ENCODE assay signal across 9 cellular contexts in the genomic region with DNA sequence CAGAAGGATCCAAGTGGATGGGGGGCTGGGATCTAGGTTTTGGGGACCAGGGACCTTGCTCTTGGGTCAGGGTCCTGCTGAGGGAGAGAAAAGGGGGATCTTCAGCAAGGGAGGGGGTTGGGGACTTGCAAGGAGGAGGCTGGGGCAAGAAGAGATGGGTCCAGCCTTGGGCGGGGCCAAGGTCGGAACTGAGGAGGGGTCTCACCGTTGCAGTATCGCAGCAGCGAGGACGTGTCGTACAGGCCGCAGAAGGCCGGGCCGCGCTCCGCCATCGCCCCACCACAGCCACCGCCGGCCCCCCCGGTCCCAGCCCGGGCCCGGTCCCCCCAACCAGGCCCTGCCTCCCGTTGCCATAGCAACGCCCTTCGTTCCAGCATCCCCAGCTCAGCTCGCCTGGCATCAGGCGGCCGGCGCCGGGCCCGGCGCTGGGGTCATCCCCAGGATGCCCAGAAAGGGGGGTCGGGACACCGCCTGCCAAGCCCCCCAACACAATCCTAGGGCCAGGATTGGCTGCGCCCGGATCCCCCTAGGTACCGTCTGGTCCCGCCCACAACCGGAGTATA. TPM values are rescaled to one million over a fixed set of nuclear protein-coding genes. Genes with fewer than 3 reads are reported as not detected.
DNase-seq lines count a peak whose midpoint lies in the region; ATAC-seq and TF ChIP-seq lines count a peak whose summit lies in the region.
"Had no signal": no experiment of that assay in that cellular context is flagged by ENCODE, and none has a peak within 500 bp of the region (broad histone marks: within the 10 kb centered on the region; RNA-seq: fewer than 3 reads in every experiment).

No MANE protein-coding gene starts in this region.

- peak overlapping the region; percentile 38 to 86 (median 77) for H3K27ac Mint-ChIP-seq in CD4-positive, CD25-positive, alpha-beta regulatory T cell
- no peak overlapping the region for H3K27ac Mint-ChIP-seq in nephron progenitor cell

- no peaks in the 10 kb centered on the region for H3K27me3 ChIP-seq in CD4-positive, CD25-positive, alpha-beta regulatory T cell (ENCODE audit: control insufficient read depth, insufficient read depth, low read length)
- H3K27me3 ChIP-seq: MG63 had no signal

- peak overlapping the region; percentile 59 for H3K4me3 ChIP-seq in CD4-positive, CD25-positive, alpha-beta regulatory T cell (ENCODE audit: low read depth, low read length)
- peak overlapping the region; percentile 61 for H3K4me3 ChIP-seq in choroid plexus epithelial cell (ENCODE audit: low read depth, low read length)

- no peaks in the 10 kb centered on the region for H3K9me3 Mint-ChIP-seq in CD4-positive, CD25-positive, alpha-beta regulatory T cell
- peaks cover 16% of the 10 kb centered on the region for H3K9me3 Mint-ChIP-seq in nephron progenitor cell

- no peaks in the 10 kb centered on the region for H3K9me3 ChIP-seq in CD4-positive, CD25-positive, alpha-beta regulatory T cell (ENCODE audit: control insufficient read depth in 2 of 2, low read length in 2 of 2)
- H3K9me3 ChIP-seq: MG63 had no signal

- TF ChIP-seq CTCF in choroid plexus epithelial cell (conservative IDR thresholded peaks at IDR 0.05; ENCODE audit: low read depth, low read length) (no peak), nephron progenitor cell (IDR thresholded peaks at IDR 0.05) (no peak)

- no peak for ATAC-seq in CD4-positive, CD25-positive, alpha-beta regulatory T cell (ENCODE audit: low read depth in 2 of 2)
- ATAC-seq in GM18511 (IDR thresholded peaks at IDR 0.05; ENCODE audit: unreplicated experiment) (no peak), GM21360 (IDR thresholded peaks at IDR 0.05; ENCODE audit: unreplicated experiment) (no peak)

- H3K4me1 ChIP-seq in CD4-positive, CD25-positive, alpha-beta regulatory T cell (ENCODE audit: control insufficient read depth, insufficient read depth, low read length, poor library complexity, severe bottlenecking) = peaks cover 41% of the 10 kb centered on the region

- H3K4me1 Mint-ChIP-seq in CD4-positive, CD25-positive, alpha-beta regulatory T cell = peaks cover 13 to 47% (median 34%) of the 10 kb centered on the region in 4 donors
- H3K4me1 Mint-ChIP-seq in nephron progenitor cell = peaks cover 30% of the 10 kb centered on the region

- no peaks in the 10 kb centered on the region for H3K36me3 Mint-ChIP-seq in CD4-positive, CD25-positive, alpha-beta regulatory T cell
- peaks cover 4% of the 10 kb centered on the region for H3K36me3 Mint-ChIP-seq in nephron progenitor cell (ENCODE audit: low read depth)

- H3K4me3 Mint-ChIP-seq in CD4-positive, CD25-positive, alpha-beta regulatory T cell = peak overlapping the region; percentile 88 to 98 (median 91)
- peak overlapping the region; percentile 76 for H3K4me3 Mint-ChIP-seq in nephron progenitor cell

- no peaks in the 10 kb centered on the region for H3K36me3 ChIP-seq in CD4-positive, CD25-positive, alpha-beta regulatory T cell (ENCODE audit: control insufficient read depth, insufficient read depth, low read length)
- H3K36me3 ChIP-seq: MG63 had no signal

- no peak for DNase-seq in CD4-positive, CD25-positive, alpha-beta regulatory T cell
- DNase-seq in NCI-H2196 (lab: John Stamatoyannopoulos, UW; ENCODE audit: unreplicated experiment) (peak; percentile 85), choroid plexus epithelial cell (ENCODE audit: low read depth) (no peak), nephron progenitor cell (no peak), GOT3 (lab: John Stamatoyannopoulos, UW) (no peak)
- DNase-seq in activated effector memory CD4-positive, alpha-beta T cell treated with anti-CD3 and anti-CD28 coated beads, Interleukin-2, amount 50 U/mL, for 16 hours = no peak

- peak overlapping the region; percentile 14 for H3K27ac ChIP-seq in CD4-positive, CD25-positive, alpha-beta regulatory T cell (ENCODE audit: insufficient read depth, low read length, poor library complexity, severe bottlenecking)

- peaks cover 8% of the 10 kb centered on the region for H3K27me3 Mint-ChIP-seq in CD4-positive, CD25-positive, alpha-beta regulatory T cell
- peaks cover 35% of the 10 kb centered on the region for H3K27me3 Mint-ChIP-seq in nephron progenitor cell (ENCODE audit: low read depth, poor library complexity)

RNA-seq across cellular contexts. Expression of a gene that starts 6.0 kb away (rescaled TPM):
- 90.0 TPM for total RNA-seq in CD4-positive, CD25-positive, alpha-beta regulatory T cell
- 10 to 100 TPM; 15.1 to 23.8 (median 18.3) TPM for polyA plus RNA-seq in CD4-positive, CD25-positive, alpha-beta regulatory T cell

RNA-seq across cellular contexts. Expression of a gene that starts 22.9 kb away (rescaled TPM):
- 9.3 TPM for total RNA-seq in CD4-positive, CD25-positive, alpha-beta regulatory T cell
- polyA plus RNA-seq in CD4-positive, CD25-positive, alpha-beta regulatory T cell = under 1 TPM in 3 of 4 donors, not detected in 1; 0.15 to 0.19 (median 0.17) TPM

RNA-seq across cellular contexts. Expression of a gene that starts 43.1 kb away (rescaled TPM):
- total RNA-seq in CD4-positive, CD25-positive, alpha-beta regulatory T cell = not detected
- polyA plus RNA-seq in CD4-positive, CD25-positive, alpha-beta regulatory T cell = not detected

RNA-seq across cellular contexts. Expression of a gene that starts 46.6 kb away (rescaled TPM):
- 271 TPM for total RNA-seq in CD4-positive, CD25-positive, alpha-beta regulatory T cell
- polyA plus RNA-seq in CD4-positive, CD25-positive, alpha-beta regulatory T cell = 1,000 to 10,000 TPM; 1,054 to 1,255 (median 1,105) TPM

RNA-seq across cellular contexts. Expression of a gene that starts 47.3 kb away (rescaled TPM):
- total RNA-seq in CD4-positive, CD25-positive, alpha-beta regulatory T cell = 10.0 TPM
- 1 to 10 TPM in 1 of 4 donors, under 1 TPM in 3; 0.37 to 1.1 (median 0.52) TPM for polyA plus RNA-seq in CD4-positive, CD25-positive, alpha-beta regulatory T cell
